10 cellular contexts compared by ENCODE assay signal in the genomic region with DNA sequence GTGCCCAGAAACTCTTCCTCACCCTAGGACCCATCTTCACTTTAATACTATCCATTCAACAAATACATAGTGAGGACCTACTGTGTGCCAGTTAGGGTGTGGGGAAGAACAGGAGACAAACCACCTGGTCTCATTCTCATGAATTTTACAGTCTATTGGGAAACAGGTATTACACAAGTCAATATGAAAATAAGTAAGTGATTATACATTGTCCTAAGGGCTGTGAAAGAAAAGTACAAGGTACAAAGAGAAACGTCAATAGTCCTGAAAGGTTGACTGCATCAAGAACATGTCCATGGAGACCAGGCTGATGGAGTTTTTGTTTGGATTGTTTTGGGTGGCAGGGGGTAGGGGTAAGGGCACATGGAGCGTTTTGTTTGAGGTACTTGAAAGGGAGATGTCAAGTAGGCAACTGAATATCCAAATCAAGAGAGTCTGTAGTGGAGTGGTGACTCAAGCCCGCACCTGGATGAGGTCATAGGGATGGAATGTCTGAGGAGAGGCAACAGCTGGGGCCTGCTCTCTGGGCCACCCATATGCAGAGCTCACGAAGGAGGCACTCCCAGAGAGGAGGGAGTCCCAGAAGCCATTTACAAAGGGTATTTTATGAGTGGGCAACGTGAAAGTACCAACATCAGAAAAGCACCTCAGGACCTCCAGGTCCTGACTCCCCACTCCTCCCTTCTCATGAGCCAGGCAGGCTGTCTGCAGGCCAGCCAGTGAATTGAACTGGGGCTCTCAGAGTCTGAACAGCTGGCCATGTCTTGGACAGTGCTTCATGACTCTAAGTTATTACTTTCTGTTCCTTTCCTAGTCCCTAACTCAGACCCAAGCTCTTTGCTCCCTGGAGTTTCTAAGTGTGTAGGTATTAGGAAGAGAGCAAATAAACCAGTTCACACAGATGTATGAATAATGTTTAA.
DNase-seq lines count a peak whose midpoint lies in the region; ATAC-seq and TF ChIP-seq lines count a peak whose summit lies in the region.
"Had no signal": no experiment of that assay in that cellular context is flagged by ENCODE, and none has a peak within 500 bp of the region (broad histone marks: within the 10 kb centered on the region; RNA-seq: fewer than 3 reads in every experiment).

No MANE protein-coding gene starts in this region.

- no peaks in the 10 kb centered on the region for H3K27me3 ChIP-seq in RWPE2 (ENCODE audit: insufficient read depth, poor library complexity, severe bottlenecking)
- H3K27me3 ChIP-seq in stomach = no peaks in the 10 kb centered on the region
- H3K27me3 ChIP-seq: cardiac muscle cell had no signal

- H3K4me3 ChIP-seq in RWPE2 (ENCODE audit: severe bottlenecking) (no peak overlapping the region), stomach (no peak overlapping the region)
- H3K4me3 ChIP-seq: cardiac muscle cell had no signal

- peaks cover 14% of the 10 kb centered on the region for H3K4me1 Mint-ChIP-seq in activated T-cell treated with anti-CD3 and anti-CD28 coated beads, Interleukin-2, amount 50 U/mL, for 4 hours (ENCODE audit: low read depth)

- intact Hi-C loops in stomach (cut with DNase I; ENCODE audit: low total_unique reads) = no loop called here

- peak; percentile 92 for DNase-seq in HPDE6-E6E7 (ENCODE audit: extremely low spot score)
- peak; percentile 94 for DNase-seq in RWPE2 (ENCODE audit: low spot score)
- peak; percentile 94 for DNase-seq in kidney tubule cell (ENCODE audit: low spot score)
- DNase-seq in stomach = peak; percentile 64
- no peak for DNase-seq in activated T-cell treated with anti-CD3 and anti-CD28 coated beads, Interleukin-2, amount 50 U/mL, for 4 hours
- no peak for DNase-seq in RKO (ENCODE audit: low spot score)
- DNase-seq in stimulated activated CD4-positive, alpha-beta T cell treated with anti-CD3 and anti-CD28 coated beads, Interleukin-2, amount 100 ng/mL, for 48 hours = no peak
- DNase-seq: NCI-H1436 had no signal

- H3K4me3 Mint-ChIP-seq in activated T-cell treated with anti-CD3 and anti-CD28 coated beads, Interleukin-2, amount 50 U/mL, for 4 hours = no peak overlapping the region

- H3K9me3 ChIP-seq in RWPE2 (ENCODE audit: severe bottlenecking) (no peaks in the 10 kb centered on the region), stomach (no peaks in the 10 kb centered on the region)

- no peaks in the 10 kb centered on the region for H3K36me3 Mint-ChIP-seq in activated T-cell treated with anti-CD3 and anti-CD28 coated beads, Interleukin-2, amount 50 U/mL, for 4 hours (ENCODE audit: insufficient read depth)

- no peak for TF ChIP-seq CTCF in RWPE2 (IDR thresholded peaks at IDR 0.05; ENCODE audit: poor library complexity, severe bottlenecking)
- no peak for TF ChIP-seq CTCF in stomach (IDR thresholded peaks at IDR 0.05)

- no peak for TF ChIP-seq EP300 in stomach (IDR thresholded peaks at IDR 0.05)

- H3K36me3 ChIP-seq in RWPE2 (ENCODE audit: low read depth) (no peaks in the 10 kb centered on the region), stomach (no peaks in the 10 kb centered on the region)
- H3K36me3 ChIP-seq: cardiac muscle cell had no signal

- H3K4me1 ChIP-seq in RWPE2 (ENCODE audit: insufficient read depth, poor library complexity, severe bottlenecking) = peaks cover 25% of the 10 kb centered on the region
- peaks cover 41 to 84% (median 58%) of the 10 kb centered on the region in 4 donors for H3K4me1 ChIP-seq in stomach

- H3K27me3 Mint-ChIP-seq in activated T-cell treated with anti-CD3 and anti-CD28 coated beads, Interleukin-2, amount 50 U/mL, for 4 hours (ENCODE audit: low read depth) = no peaks in the 10 kb centered on the region

- peak; percentile 100 for ATAC-seq in RWPE2 (ENCODE audit: low read depth)
- ATAC-seq in activated T-cell treated with anti-CD3 and anti-CD28 coated beads, Interleukin-2, amount 50 U/mL, for 4 hours = no peak
- ATAC-seq in HG03342 (IDR thresholded peaks at IDR 0.05; ENCODE audit: unreplicated experiment) = no peak

- TF ChIP-seq POLR2A in stomach (IDR thresholded peaks at IDR 0.05) = no peak

- H3K27ac ChIP-seq in RWPE2 (ENCODE audit: poor library complexity, severe bottlenecking) (peak overlapping the region; percentile 95), stomach (peak overlapping the region; percentile 85 to 91 (median 89))

- WGBS in stomach, 5 donors = 34 to 63% (median 43%) methylated on average over 5 of the region's 5 CpGs

- no peaks in the 10 kb centered on the region for H3K9me3 Mint-ChIP-seq in activated T-cell treated with anti-CD3 and anti-CD28 coated beads, Interleukin-2, amount 50 U/mL, for 4 hours

Comparison
In these comparisons a context has a peak if more than half of its experiments do, and no peak if none do; other contexts are left out.
1. DNase-seq: peak in HPDE6-E6E7 (single experiment), RWPE2 (single experiment), kidney tubule cell (single experiment) and stomach (single experiment); none in activated T-cell treated with anti-CD3 and anti-CD28 coated beads, Interleukin-2, amount 50 U/mL, for 4 hours (single experiment), RKO (single experiment) and stimulated activated CD4-positive, alpha-beta T cell treated with anti-CD3 and anti-CD28 coated beads, Interleukin-2, amount 100 ng/mL, for 48 hours (0 of 2).